In the genomic region with DNA sequence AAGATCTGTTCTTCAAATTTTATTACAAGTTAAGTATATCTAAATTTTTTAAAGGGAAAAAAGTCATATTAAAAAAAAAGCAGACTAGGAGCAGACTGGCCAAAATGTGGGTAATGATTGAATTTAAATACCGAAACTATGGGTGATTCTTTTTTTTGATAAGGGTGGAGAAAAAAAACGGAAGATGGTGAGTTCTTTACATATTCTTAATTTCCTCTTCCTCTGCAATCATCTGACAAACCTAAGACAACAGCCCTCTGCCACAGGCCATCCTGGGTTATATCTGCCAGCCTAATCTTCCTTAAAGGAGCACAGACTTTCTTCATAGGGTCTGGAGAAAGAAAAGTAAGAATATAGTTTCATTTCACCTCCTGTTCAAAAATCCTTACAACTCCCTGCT, we compare ENCODE assay signal across 1 cellular context.
TF ChIP-seq lines count a peak whose summit lies in the region.

No MANE protein-coding gene starts in this region.

TF ChIP-seq in IMR-90, 13 proteins besides CTCF, POLR2A, EP300 and RAD21:
- TF ChIP-seq RFX5 (IDR thresholded peaks at IDR 0.05; ENCODE audit: low read depth, low read length) (no peak), MXI1 (IDR thresholded peaks at IDR 0.05; ENCODE audit: borderline replicate concordance, low read depth, low read length) (no peak), RCOR1 (IDR thresholded peaks at IDR 0.05; ENCODE audit: insufficient replicate concordance, low read length) (no peak), MAZ (IDR thresholded peaks at IDR 0.05; ENCODE audit: borderline replicate concordance, low read depth, low read length) (no peak), NFE2L2 (IDR thresholded peaks at IDR 0.05; ENCODE audit: low read depth, low read length) (no peak), CHD1 (IDR thresholded peaks at IDR 0.05; ENCODE audit: low read depth, low read length) (no peak), CEBPB (IDR thresholded peaks at IDR 0.05; ENCODE audit: low read depth, low read length) (no peak), SMC3 (IDR thresholded peaks at IDR 0.05; ENCODE audit: low read depth, low read length) (no peak), BHLHE40 (IDR thresholded peaks at IDR 0.05; ENCODE audit: low read depth, low read length) (no peak)
